Comparison of ENCODE assay signal across 1 cellular context in the genomic region with DNA sequence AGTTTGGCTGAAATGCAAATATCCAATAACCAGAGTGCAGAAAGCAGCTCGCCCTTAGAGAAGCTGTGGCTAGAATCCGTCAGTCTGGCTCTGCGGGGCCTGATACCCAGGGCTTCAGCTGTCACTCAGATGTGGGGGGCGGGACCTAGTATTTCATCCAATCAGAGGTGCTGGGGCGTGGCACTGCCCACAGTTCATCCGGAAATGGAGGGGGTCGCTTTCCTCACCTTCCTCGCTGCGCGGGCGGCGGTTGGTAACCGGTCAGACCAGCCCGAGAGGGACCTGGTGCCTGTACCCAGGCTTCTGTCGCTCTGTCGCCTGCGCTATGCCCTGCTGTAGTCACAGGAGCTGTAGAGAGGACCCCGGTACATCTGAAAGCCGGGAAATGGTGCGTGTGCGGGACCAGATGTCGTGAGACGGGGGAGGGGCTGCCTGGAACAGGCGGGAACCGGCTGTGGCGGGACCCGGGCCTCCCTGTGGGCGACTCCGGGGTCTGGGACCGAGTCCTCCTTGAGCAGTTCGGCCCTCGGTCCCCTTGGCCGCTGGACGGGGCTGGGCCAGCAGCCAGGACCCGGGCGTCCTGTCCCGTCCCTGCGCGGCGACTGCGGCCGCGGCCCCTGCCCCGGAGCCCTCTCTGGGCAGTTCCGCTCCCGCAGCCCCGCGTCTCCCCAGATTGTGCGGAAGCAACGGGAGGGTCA.
TF ChIP-seq lines count a peak whose summit lies in the region.

A gene (plus strand): TSS at position 222 of the 698 bp plus-strand sequence. CDS start 104 bp downstream, at position 326.

TF ChIP-seq in HepG2, 621 proteins besides CTCF, POLR2A, EP300 and RAD21 (continued from another document and continues in another):
- peak; percentile 58; the same call in 1 of the 2 replicates for TF ChIP-seq SNAPC2 (CRISPR knock-in tag; IDR thresholded peaks at IDR 0.05)
- TF ChIP-seq, protein P1, sequence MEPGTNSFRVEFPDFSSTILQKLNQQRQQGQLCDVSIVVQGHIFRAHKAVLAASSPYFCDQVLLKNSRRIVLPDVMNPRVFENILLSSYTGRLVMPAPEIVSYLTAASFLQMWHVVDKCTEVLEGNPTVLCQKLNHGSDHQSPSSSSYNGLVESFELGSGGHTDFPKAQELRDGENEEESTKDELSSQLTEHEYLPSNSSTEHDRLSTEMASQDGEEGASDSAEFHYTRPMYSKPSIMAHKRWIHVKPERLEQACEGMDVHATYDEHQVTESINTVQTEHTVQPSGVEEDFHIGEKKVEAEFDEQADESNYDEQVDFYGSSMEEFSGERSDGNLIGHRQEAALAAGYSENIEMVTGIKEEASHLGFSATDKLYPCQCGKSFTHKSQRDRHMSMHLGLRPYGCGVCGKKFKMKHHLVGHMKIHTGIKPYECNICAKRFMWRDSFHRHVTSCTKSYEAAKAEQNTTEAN (CRISPR knock-in tag; conservative IDR thresholded peaks at IDR 0.05), result no peak
- peak; percentile 86; the same call in 1 of the 2 replicates for TF ChIP-seq SMAD1 (CRISPR knock-in tag; IDR thresholded peaks at IDR 0.05; ENCODE audit: borderline replicate concordance, low read depth)
- TF ChIP-seq MTF1 (CRISPR knock-in tag; IDR thresholded peaks at IDR 0.05), result no peak
- TF ChIP-seq SP1 (IDR thresholded peaks at IDR 0.05), result no peak
- peak; percentile 73 for TF ChIP-seq SP1 (CRISPR knock-in tag; IDR thresholded peaks at IDR 0.05)
- peak; percentile 83; the same call in 1 of the 2 replicates for TF ChIP-seq ZNF546 (CRISPR knock-in tag; conservative IDR thresholded peaks at IDR 0.05)
- TF ChIP-seq ZNF350 (CRISPR knock-in tag; IDR thresholded peaks at IDR 0.05; ENCODE audit: borderline replicate concordance, low read depth), result no peak
- TF ChIP-seq KDM6A (CRISPR knock-in tag; IDR thresholded peaks at IDR 0.05; ENCODE audit: low read depth), result no peak
- no peak for TF ChIP-seq ZNF781 (CRISPR knock-in tag; IDR thresholded peaks at IDR 0.05; ENCODE audit: borderline replicate concordance, not compliant biosample characterization)
- no peak for TF ChIP-seq ZNF570 (CRISPR knock-in tag; IDR thresholded peaks at IDR 0.05; ENCODE audit: borderline replicate concordance)
- TF ChIP-seq KDM2A (CRISPR knock-in tag; IDR thresholded peaks at IDR 0.05; ENCODE audit: borderline replicate concordance, low read depth), result peak; percentile 77
- TF ChIP-seq HES4 (CRISPR knock-in tag; IDR thresholded peaks at IDR 0.05; ENCODE audit: borderline replicate concordance), result 0 out of 2 replicates have a peak, but pooled peaks have one; percentile 15
- TF ChIP-seq ZNF713 (CRISPR knock-in tag; IDR thresholded peaks at IDR 0.05), result 0 out of 2 replicates have a peak, but pooled peaks have one; percentile 32
- peak; percentile 65; the same call in 1 of the 2 replicates for TF ChIP-seq ZNF788 (CRISPR knock-in tag; IDR thresholded peaks at IDR 0.05; ENCODE audit: borderline replicate concordance)
- peak; percentile 91 for TF ChIP-seq SP5 (CRISPR knock-in tag; IDR thresholded peaks at IDR 0.05; ENCODE audit: borderline replicate concordance, low read depth)
- peak; percentile 34; the same call in 1 of the 2 replicates for TF ChIP-seq PITX1 (CRISPR knock-in tag; IDR thresholded peaks at IDR 0.05)
- TF ChIP-seq, protein P2, sequence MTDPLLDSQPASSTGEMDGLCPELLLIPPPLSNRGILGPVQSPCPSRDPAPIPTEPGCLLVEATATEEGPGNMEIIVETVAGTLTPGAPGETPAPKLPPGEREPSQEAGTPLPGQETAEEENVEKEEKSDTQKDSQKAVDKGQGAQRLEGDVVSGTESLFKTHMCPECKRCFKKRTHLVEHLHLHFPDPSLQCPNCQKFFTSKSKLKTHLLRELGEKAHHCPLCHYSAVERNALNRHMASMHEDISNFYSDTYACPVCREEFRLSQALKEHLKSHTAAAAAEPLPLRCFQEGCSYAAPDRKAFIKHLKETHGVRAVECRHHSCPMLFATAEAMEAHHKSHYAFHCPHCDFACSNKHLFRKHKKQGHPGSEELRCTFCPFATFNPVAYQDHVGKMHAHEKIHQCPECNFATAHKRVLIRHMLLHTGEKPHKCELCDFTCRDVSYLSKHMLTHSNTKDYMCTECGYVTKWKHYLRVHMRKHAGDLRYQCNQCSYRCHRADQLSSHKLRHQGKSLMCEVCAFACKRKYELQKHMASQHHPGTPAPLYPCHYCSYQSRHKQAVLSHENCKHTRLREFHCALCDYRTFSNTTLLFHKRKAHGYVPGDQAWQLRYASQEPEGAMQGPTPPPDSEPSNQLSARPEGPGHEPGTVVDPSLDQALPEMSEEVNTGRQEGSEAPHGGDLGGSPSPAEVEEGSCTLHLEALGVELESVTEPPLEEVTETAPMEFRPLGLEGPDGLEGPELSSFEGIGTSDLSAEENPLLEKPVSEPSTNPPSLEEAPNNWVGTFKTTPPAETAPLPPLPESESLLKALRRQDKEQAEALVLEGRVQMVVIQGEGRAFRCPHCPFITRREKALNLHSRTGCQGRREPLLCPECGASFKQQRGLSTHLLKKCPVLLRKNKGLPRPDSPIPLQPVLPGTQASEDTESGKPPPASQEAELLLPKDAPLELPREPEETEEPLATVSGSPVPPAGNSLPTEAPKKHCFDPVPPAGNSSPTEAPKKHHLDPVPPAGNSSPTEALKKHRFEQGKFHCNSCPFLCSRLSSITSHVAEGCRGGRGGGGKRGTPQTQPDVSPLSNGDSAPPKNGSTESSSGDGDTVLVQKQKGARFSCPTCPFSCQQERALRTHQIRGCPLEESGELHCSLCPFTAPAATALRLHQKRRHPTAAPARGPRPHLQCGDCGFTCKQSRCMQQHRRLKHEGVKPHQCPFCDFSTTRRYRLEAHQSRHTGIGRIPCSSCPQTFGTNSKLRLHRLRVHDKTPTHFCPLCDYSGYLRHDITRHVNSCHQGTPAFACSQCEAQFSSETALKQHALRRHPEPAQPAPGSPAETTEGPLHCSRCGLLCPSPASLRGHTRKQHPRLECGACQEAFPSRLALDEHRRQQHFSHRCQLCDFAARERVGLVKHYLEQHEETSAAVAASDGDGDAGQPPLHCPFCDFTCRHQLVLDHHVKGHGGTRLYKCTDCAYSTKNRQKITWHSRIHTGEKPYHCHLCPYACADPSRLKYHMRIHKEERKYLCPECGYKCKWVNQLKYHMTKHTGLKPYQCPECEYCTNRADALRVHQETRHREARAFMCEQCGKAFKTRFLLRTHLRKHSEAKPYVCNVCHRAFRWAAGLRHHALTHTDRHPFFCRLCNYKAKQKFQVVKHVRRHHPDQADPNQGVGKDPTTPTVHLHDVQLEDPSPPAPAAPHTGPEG (CRISPR knock-in tag; IDR thresholded peaks at IDR 0.05), result peak; percentile 64; the same call in 1 of the 2 replicates
- TF ChIP-seq, protein P3, sequence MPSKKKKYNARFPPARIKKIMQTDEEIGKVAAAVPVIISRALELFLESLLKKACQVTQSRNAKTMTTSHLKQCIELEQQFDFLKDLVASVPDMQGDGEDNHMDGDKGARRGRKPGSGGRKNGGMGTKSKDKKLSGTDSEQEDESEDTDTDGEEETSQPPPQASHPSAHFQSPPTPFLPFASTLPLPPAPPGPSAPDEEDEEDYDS (CRISPR knock-in tag; IDR thresholded peaks at IDR 0.05), result peak; percentile 99
- no peak for TF ChIP-seq SOX6 (IDR thresholded peaks at IDR 0.05)
- TF ChIP-seq SOX6 (CRISPR knock-in tag; IDR thresholded peaks at IDR 0.05), result peak; percentile 60
- peak; percentile 93 for TF ChIP-seq KLF6 (CRISPR knock-in tag; IDR thresholded peaks at IDR 0.05)
- no peak for TF ChIP-seq ZNF567 (CRISPR knock-in tag; IDR thresholded peaks at IDR 0.05; ENCODE audit: borderline replicate concordance)
- TF ChIP-seq NFE2 (CRISPR knock-in tag; IDR thresholded peaks at IDR 0.05), result no peak
- TF ChIP-seq ZNF883 (CRISPR knock-in tag; IDR thresholded peaks at IDR 0.05; ENCODE audit: not compliant biosample characterization), result peak; percentile 86
- 0 out of 2 replicates have a peak, but pooled peaks have one; percentile 24 for TF ChIP-seq ZNF598 (CRISPR knock-in tag; IDR thresholded peaks at IDR 0.05; ENCODE audit: borderline replicate concordance)
- TF ChIP-seq, protein P4, sequence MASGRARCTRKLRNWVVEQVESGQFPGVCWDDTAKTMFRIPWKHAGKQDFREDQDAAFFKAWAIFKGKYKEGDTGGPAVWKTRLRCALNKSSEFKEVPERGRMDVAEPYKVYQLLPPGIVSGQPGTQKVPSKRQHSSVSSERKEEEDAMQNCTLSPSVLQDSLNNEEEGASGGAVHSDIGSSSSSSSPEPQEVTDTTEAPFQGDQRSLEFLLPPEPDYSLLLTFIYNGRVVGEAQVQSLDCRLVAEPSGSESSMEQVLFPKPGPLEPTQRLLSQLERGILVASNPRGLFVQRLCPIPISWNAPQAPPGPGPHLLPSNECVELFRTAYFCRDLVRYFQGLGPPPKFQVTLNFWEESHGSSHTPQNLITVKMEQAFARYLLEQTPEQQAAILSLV (CRISPR knock-in tag; IDR thresholded peaks at IDR 0.05; ENCODE audit: borderline replicate concordance), result peak; percentile 47; the same call in 1 of the 2 replicates
- TF ChIP-seq ZNF772 (CRISPR knock-in tag; IDR thresholded peaks at IDR 0.05), result peak; percentile 65
- peak; percentile 39 for TF ChIP-seq RXRA (CRISPR knock-in tag; IDR thresholded peaks at IDR 0.05)
- peak; percentile 56; the same call in 1 of the 2 replicates for TF ChIP-seq SOX13 (IDR thresholded peaks at IDR 0.05)
- no peak; a peak in 1 of 4 replicates for TF ChIP-seq SOX13 (CRISPR knock-in tag; conservative IDR thresholded peaks at IDR 0.05 in 1 of 2, IDR thresholded peaks at IDR 0.05 in 1 of 2)
- TF ChIP-seq, protein P5, sequence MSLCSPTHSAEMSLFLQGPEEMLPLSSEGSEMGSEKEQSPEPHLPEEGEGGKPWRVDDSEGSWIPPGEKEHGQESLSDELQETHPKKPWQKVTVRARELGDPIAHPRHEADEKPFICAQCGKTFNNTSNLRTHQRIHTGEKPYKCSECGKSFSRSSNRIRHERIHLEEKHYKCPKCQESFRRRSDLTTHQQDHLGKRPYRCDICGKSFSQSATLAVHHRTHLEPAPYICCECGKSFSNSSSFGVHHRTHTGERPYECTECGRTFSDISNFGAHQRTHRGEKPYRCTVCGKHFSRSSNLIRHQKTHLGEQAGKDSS (CRISPR knock-in tag; IDR thresholded peaks at IDR 0.05; ENCODE audit: borderline replicate concordance, low read depth), result no peak
- no peak for TF ChIP-seq ZNF839 (CRISPR knock-in tag; IDR thresholded peaks at IDR 0.05; ENCODE audit: borderline replicate concordance)
- TF ChIP-seq SKI (IDR thresholded peaks at IDR 0.05; ENCODE audit: partially characterized antibody), result peak; percentile 20
- TF ChIP-seq REPIN1 (CRISPR knock-in tag; IDR thresholded peaks at IDR 0.05; ENCODE audit: borderline replicate concordance, low read depth), result no peak; the same call in 1 of the 2 replicates
- TF ChIP-seq, protein P6, sequence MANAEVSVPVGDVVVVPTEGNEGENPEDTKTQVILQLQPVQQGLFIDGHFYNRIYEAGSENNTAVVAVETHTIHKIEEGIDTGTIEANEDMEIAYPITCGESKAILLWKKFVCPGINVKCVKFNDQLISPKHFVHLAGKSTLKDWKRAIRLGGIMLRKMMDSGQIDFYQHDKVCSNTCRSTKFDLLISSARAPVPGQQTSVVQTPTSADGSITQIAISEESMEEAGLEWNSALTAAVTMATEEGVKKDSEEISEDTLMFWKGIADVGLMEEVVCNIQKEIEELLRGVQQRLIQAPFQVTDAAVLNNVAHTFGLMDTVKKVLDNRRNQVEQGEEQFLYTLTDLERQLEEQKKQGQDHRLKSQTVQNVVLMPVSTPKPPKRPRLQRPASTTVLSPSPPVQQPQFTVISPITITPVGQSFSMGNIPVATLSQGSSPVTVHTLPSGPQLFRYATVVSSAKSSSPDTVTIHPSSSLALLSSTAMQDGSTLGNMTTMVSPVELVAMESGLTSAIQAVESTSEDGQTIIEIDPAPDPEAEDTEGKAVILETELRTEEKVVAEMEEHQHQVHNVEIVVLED (CRISPR knock-in tag; IDR thresholded peaks at IDR 0.05; ENCODE audit: borderline replicate concordance), result peak; percentile 56; the same call in 1 of the 2 replicates
- TF ChIP-seq, protein P7, sequence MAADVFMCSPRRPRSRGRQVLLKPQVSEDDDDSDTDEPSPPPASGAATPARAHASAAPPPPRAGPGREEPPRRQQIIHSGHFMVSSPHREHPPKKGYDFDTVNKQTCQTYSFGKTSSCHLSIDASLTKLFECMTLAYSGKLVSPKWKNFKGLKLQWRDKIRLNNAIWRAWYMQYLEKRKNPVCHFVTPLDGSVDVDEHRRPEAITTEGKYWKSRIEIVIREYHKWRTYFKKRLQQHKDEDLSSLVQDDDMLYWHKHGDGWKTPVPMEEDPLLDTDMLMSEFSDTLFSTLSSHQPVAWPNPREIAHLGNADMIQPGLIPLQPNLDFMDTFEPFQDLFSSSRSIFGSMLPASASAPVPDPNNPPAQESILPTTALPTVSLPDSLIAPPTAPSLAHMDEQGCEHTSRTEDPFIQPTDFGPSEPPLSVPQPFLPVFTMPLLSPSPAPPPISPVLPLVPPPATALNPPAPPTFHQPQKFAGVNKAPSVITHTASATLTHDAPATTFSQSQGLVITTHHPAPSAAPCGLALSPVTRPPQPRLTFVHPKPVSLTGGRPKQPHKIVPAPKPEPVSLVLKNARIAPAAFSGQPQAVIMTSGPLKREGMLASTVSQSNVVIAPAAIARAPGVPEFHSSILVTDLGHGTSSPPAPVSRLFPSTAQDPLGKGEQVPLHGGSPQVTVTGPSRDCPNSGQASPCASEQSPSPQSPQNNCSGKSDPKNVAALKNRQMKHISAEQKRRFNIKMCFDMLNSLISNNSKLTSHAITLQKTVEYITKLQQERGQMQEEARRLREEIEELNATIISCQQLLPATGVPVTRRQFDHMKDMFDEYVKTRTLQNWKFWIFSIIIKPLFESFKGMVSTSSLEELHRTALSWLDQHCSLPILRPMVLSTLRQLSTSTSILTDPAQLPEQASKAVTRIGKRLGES (CRISPR knock-in tag; IDR thresholded peaks at IDR 0.05; ENCODE audit: borderline replicate concordance), result 0 out of 2 replicates have a peak, but pooled peaks have one; percentile 2
- no peak for TF ChIP-seq ATRX (CRISPR knock-in tag; IDR thresholded peaks at IDR 0.05; ENCODE audit: borderline replicate concordance)
- no peak for TF ChIP-seq ARID2 (CRISPR knock-in tag; IDR thresholded peaks at IDR 0.05; ENCODE audit: borderline replicate concordance)
- TF ChIP-seq TP53 (CRISPR knock-in tag; conservative IDR thresholded peaks at IDR 0.05), result no peak
- peak; percentile 92 for TF ChIP-seq GABPB1 (CRISPR knock-in tag; IDR thresholded peaks at IDR 0.05)
- TF ChIP-seq ZNF619 (CRISPR knock-in tag; IDR thresholded peaks at IDR 0.05), result no peak
- TF ChIP-seq, protein P8, sequence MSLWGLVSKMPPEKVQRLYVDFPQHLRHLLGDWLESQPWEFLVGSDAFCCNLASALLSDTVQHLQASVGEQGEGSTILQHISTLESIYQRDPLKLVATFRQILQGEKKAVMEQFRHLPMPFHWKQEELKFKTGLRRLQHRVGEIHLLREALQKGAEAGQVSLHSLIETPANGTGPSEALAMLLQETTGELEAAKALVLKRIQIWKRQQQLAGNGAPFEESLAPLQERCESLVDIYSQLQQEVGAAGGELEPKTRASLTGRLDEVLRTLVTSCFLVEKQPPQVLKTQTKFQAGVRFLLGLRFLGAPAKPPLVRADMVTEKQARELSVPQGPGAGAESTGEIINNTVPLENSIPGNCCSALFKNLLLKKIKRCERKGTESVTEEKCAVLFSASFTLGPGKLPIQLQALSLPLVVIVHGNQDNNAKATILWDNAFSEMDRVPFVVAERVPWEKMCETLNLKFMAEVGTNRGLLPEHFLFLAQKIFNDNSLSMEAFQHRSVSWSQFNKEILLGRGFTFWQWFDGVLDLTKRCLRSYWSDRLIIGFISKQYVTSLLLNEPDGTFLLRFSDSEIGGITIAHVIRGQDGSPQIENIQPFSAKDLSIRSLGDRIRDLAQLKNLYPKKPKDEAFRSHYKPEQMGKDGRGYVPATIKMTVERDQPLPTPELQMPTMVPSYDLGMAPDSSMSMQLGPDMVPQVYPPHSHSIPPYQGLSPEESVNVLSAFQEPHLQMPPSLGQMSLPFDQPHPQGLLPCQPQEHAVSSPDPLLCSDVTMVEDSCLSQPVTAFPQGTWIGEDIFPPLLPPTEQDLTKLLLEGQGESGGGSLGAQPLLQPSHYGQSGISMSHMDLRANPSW (CRISPR knock-in tag; IDR thresholded peaks at IDR 0.05; ENCODE audit: borderline replicate concordance), result peak; percentile 42; the same call in 1 of the 2 replicates
